In genomic region chr14:22071001-22071400, GRCh38 we compare ENCODE assay signal across 8 cellular contexts.
DNase-seq lines count a peak whose midpoint lies in the region; ATAC-seq and TF ChIP-seq lines count a peak whose summit lies in the region.

No MANE protein-coding gene starts in this region.

- no peak for TF ChIP-seq CTCF in sigmoid colon (IDR thresholded peaks at IDR 0.05)

- H3K27ac ChIP-seq in sigmoid colon: no peak overlapping the region

- intact Hi-C loops in sigmoid colon (cut with DNase I): no loop called here

- H3K9me3 Mint-ChIP-seq in naive thymus-derived CD8-positive, alpha-beta T cell: peaks cover 0 to 4% (median 0%) of the 10 kb centered on the region in 9 donors

- TF ChIP-seq POLR2A in sigmoid colon (IDR thresholded peaks at IDR 0.05): no peak

- ATAC-seq in HG03066 (IDR thresholded peaks at IDR 0.05; ENCODE audit: low read depth, unreplicated experiment) (peak; percentile 79), T-helper 17 cell (peak; percentile 89)
- ATAC-seq in naive thymus-derived CD8-positive, alpha-beta T cell: peak; percentile 84 to 87

- POLR2A ChIA-PET in naive thymus-derived CD8-positive, alpha-beta T cell (lab: Charles Lee): interaction anchor here (0.8 to 2.2 kb wide), 15 partner anchors 11 to 485 kb away, joined by 3 to 18 read pairs (median 3); no protein-coding TSS in a partner anchor

- peaks cover 0 to 13% (median 4%) of the 10 kb centered on the region in 4 donors for H3K4me1 ChIP-seq in sigmoid colon

- H3K27ac Mint-ChIP-seq in T-helper 17 cell: peak overlapping the region; percentile 65
- peak overlapping the region; percentile 73 to 96 (median 93) for H3K27ac Mint-ChIP-seq in naive thymus-derived CD8-positive, alpha-beta T cell

- H3K27me3 Mint-ChIP-seq in T-helper 17 cell: no peaks in the 10 kb centered on the region
- H3K27me3 Mint-ChIP-seq in naive thymus-derived CD8-positive, alpha-beta T cell: peaks cover 0 to 9% (median 0%) of the 10 kb centered on the region in 5 donors

- H3K36me3 Mint-ChIP-seq in T-helper 17 cell (ENCODE audit: low read depth): no peaks in the 10 kb centered on the region
- H3K36me3 Mint-ChIP-seq in naive thymus-derived CD8-positive, alpha-beta T cell: peaks cover 0 to 3% (median 0%) of the 10 kb centered on the region in 3 donors

- peaks cover 11% of the 10 kb centered on the region for H3K4me1 Mint-ChIP-seq in T-helper 17 cell
- H3K4me1 Mint-ChIP-seq in naive thymus-derived CD8-positive, alpha-beta T cell: peaks cover 6 to 57% (median 45%) of the 10 kb centered on the region in 4 donors

- H3K27me3 ChIP-seq in sigmoid colon: no peaks in the 10 kb centered on the region

- no peaks in the 10 kb centered on the region for H3K36me3 ChIP-seq in sigmoid colon

- H3K4me3 ChIP-seq in sigmoid colon: no peak overlapping the region

- 47 to 85% methylated on average over 13 of the region's 13 CpGs for WGBS in sigmoid colon, 2 donors

- TF ChIP-seq EP300 in sigmoid colon (IDR thresholded peaks at IDR 0.05): no peak

- peak; percentile 53 for DNase-seq in stimulated activated CD4-positive, alpha-beta T cell treated with anti-CD3 and anti-CD28 coated beads, Interleukin-15, amount 100 ng/mL, for 24 hours
- DNase-seq in stimulated activated CD4-positive, alpha-beta T cell treated with anti-CD3 and anti-CD28 coated beads, Interleukin-2, amount 100 ng/mL, for 48 hours: no peak
- DNase-seq in T-helper 17 cell (peak in 2 of 3 donors; percentile 14 to 27), D341Med (ENCODE audit: low spot score) (no peak), A172 (ENCODE audit: low spot score) (no peak), sigmoid colon (no peak)
- peak; percentile 25 to 77 (median 52) for DNase-seq in naive thymus-derived CD8-positive, alpha-beta T cell

- H3K9me3 ChIP-seq in T-helper 17 cell (ENCODE audit: control insufficient read depth, low read length, poor library complexity, severe bottlenecking): no peaks in the 10 kb centered on the region
- peaks cover 0 to 4% (median 0%) of the 10 kb centered on the region in 4 donors for H3K9me3 ChIP-seq in sigmoid colon

- H3K4me3 Mint-ChIP-seq in T-helper 17 cell: peak overlapping the region; percentile 88
- H3K4me3 Mint-ChIP-seq in naive thymus-derived CD8-positive, alpha-beta T cell: peak overlapping the region; percentile 90 to 96 (median 94)

Comparison
In these comparisons a context has a peak if more than half of its experiments do, and no peak if none do; other contexts are left out.
1. DNase-seq: peak in stimulated activated CD4-positive, alpha-beta T cell treated with anti-CD3 and anti-CD28 coated beads, Interleukin-15, amount 100 ng/mL, for 24 hours (single experiment), T-helper 17 cell (2 of 3) and naive thymus-derived CD8-positive, alpha-beta T cell (10 of 10); none in stimulated activated CD4-positive, alpha-beta T cell treated with anti-CD3 and anti-CD28 coated beads, Interleukin-2, amount 100 ng/mL, for 48 hours (0 of 2), D341Med (single experiment), A172 (single experiment) and sigmoid colon (single experiment).
2. Peak in every context shown above with its lines, with median percentiles within 50 percentile points of each other: ATAC-seq.